Comparison of ENCODE assay signal across 7 cellular contexts in the genomic region with DNA sequence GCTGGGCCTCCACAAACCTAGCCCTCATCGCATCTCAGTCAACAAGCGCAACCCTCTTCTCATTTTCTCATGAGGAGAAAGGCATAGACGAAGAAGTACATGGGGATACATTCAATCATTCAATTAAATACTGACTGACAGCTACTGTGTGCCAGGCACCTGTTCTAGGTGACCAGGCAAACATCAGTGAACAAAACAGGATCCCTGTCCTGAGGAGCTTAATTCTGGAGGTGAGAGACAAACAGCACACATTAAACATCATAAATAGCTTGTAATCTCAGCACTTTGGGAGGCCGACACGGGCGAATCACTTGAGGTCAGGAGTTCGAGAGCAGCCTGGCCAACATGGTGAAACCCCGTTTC. TPM values are rescaled to one million over a fixed set of nuclear protein-coding genes. Genes with fewer than 3 reads are reported as not detected.
DNase-seq lines count a peak whose midpoint lies in the region; ATAC-seq and TF ChIP-seq lines count a peak whose summit lies in the region.

No MANE protein-coding gene starts in this region.

- H3K27me3 Mint-ChIP-seq in stimulated activated naive B cell treated with anti-CD40 and anti-IgM and Interleukin-4, amounts not matched to agents 10 μg/mL and 1 μg/mL and 100 μg/mL, for 72 hours = no peaks in the 10 kb centered on the region

- peak overlapping the region; percentile 81 to 87 (median 82) for H3K27ac ChIP-seq in Peyer's patch

- TF ChIP-seq CTCF in Peyer's patch (IDR thresholded peaks at IDR 0.05) = no peak
- TF ChIP-seq CTCF in foreskin fibroblast (IDR thresholded peaks at IDR 0.05; ENCODE audit: low read depth, low read length) = no peak

- no peaks in the 10 kb centered on the region for H3K9me3 ChIP-seq in Peyer's patch

- H3K27me3 ChIP-seq in Peyer's patch = no peaks in the 10 kb centered on the region

- H3K9me3 Mint-ChIP-seq in stimulated activated naive B cell treated with anti-CD40 and anti-IgM and Interleukin-4, amounts not matched to agents 10 μg/mL and 1 μg/mL and 100 μg/mL, for 72 hours = no peaks in the 10 kb centered on the region

- no peak overlapping the region for H3K27ac Mint-ChIP-seq in stimulated activated naive B cell treated with anti-CD40 and anti-IgM and Interleukin-4, amounts not matched to agents 10 μg/mL and 1 μg/mL and 100 μg/mL, for 72 hours

- H3K36me3 ChIP-seq in Peyer's patch = peaks cover 0 to 6% (median 0%) of the 10 kb centered on the region in 3 donors

- TF ChIP-seq POLR2A in Peyer's patch (IDR thresholded peaks at IDR 0.05) = no peak

- H3K4me3 Mint-ChIP-seq in stimulated activated naive B cell treated with anti-CD40 and anti-IgM and Interleukin-4, amounts not matched to agents 10 μg/mL and 1 μg/mL and 100 μg/mL, for 72 hours = peak overlapping the region; percentile 95 to 100

- peak overlapping the region; percentile 79 to 90 (median 88) for H3K4me3 ChIP-seq in Peyer's patch
- peak overlapping the region; percentile 70 to 73 for H3K4me3 ChIP-seq in foreskin fibroblast (ENCODE audit: low read depth in 1 of 2, low read length in 2 of 2)

- peaks cover 5 to 14% of the 10 kb centered on the region in 2 donors for H3K4me1 Mint-ChIP-seq in stimulated activated naive B cell treated with anti-CD40 and anti-IgM and Interleukin-4, amounts not matched to agents 10 μg/mL and 1 μg/mL and 100 μg/mL, for 72 hours

- DNase-seq in Peyer's patch = no peak
- no peak for DNase-seq in foreskin fibroblast
- DNase-seq in stimulated activated naive B cell treated with anti-CD40 and anti-IgM and Interleukin-4, amounts not matched to agents 10 μg/mL and 1 μg/mL and 100 μg/mL, for 72 hours = no peak
- DNase-seq in GM03348 (ENCODE audit: low spot score) = no peak

- peaks cover 15 to 16% of the 10 kb centered on the region in 2 donors for H3K36me3 Mint-ChIP-seq in stimulated activated naive B cell treated with anti-CD40 and anti-IgM and Interleukin-4, amounts not matched to agents 10 μg/mL and 1 μg/mL and 100 μg/mL, for 72 hours

- peaks cover 0 to 19% (median 2%) of the 10 kb centered on the region in 4 donors for H3K4me1 ChIP-seq in Peyer's patch

- peak; percentile 14 for ATAC-seq in GM21528 (IDR thresholded peaks at IDR 0.05; ENCODE audit: low FRiP score, unreplicated experiment)
- peak; percentile 38 to 42 for ATAC-seq in stimulated activated naive B cell treated with anti-CD40 and anti-IgM and Interleukin-4, amounts not matched to agents 10 μg/mL and 1 μg/mL and 100 μg/mL, for 72 hours (replicated peaks)
- no peak for ATAC-seq in HG03442 (IDR thresholded peaks at IDR 0.05; ENCODE audit: unreplicated experiment)
- no peak for ATAC-seq in HG03439 (IDR thresholded peaks at IDR 0.05; ENCODE audit: unreplicated experiment)

RNA-seq across cellular contexts. Expression of gene ACYP1, which starts 0.4 kb away (rescaled TPM):
- total RNA-seq in Peyer's patch = 10 to 100 TPM; 15.7 to 36.4 (median 25.0) TPM

RNA-seq across cellular contexts. Expression of gene ZC2HC1C, which starts 5.3 kb away (rescaled TPM):
- 10 to 100 TPM in 3 of 4 donors, 1 to 10 TPM in 1; 9.2 to 18.3 (median 14.9) TPM for total RNA-seq in Peyer's patch

RNA-seq across cellular contexts. Expression of gene MLH3, which starts 12.9 kb away (rescaled TPM):
- total RNA-seq in Peyer's patch = 10 to 100 TPM; 40.6 to 57.0 (median 48.5) TPM

Comparison
In these comparisons a context has a peak if more than half of its experiments do, and no peak if none do; other contexts are left out.
1. ATAC-seq: peak in GM21528 (single experiment) and stimulated activated naive B cell treated with anti-CD40 and anti-IgM and Interleukin-4, amounts not matched to agents 10 μg/mL and 1 μg/mL and 100 μg/mL, for 72 hours (2 of 2); none in HG03442 (single experiment) and HG03439 (single experiment).